9 cellular contexts compared by ENCODE assay signal in genomic region chr4:141134051-141134450, GRCh38. TPM values are rescaled to one million over a fixed set of nuclear protein-coding genes. Genes with fewer than 3 reads are reported as not detected.
DNase-seq lines count a peak whose midpoint lies in the region; ATAC-seq, FAIRE-seq and TF ChIP-seq lines count a peak whose summit lies in the region.
"Had no signal": no experiment of that assay in that cellular context is flagged by ENCODE, and none has a peak within 500 bp of the region (broad histone marks: within the 10 kb centered on the region; RNA-seq: fewer than 3 reads in every experiment).

No MANE protein-coding gene starts in this region.

- TF ChIP-seq POLR2A in A549 (IDR thresholded peaks at IDR 0.05; ENCODE audit: low read length) (no peak), adrenal gland (IDR thresholded peaks at IDR 0.05) (no peak)

- ATAC-seq in A549 = peak; percentile 49 to 61; a peak in 4 of 6 replicates

- TF ChIP-seq RAD21 in A549 (conservative IDR thresholded peaks at IDR 0.05 in 1 of 2, IDR thresholded peaks at IDR 0.05 in 1 of 2) = no peak

- peak overlapping the region; percentile 98 for H3K4me3 Mint-ChIP-seq in glutamatergic neuron (ENCODE audit: unreplicated experiment)

- H2AFZ ChIP-seq in PC-9 = no peak overlapping the region

- H3K36me3 Mint-ChIP-seq in glutamatergic neuron (ENCODE audit: unreplicated experiment) = no peaks in the 10 kb centered on the region
- H3K36me3 Mint-ChIP-seq: activated naive CD4-positive, alpha-beta T cell treated with anti-CD3 and anti-CD28 coated beads, Interleukin-2, amount 50 U/mL, for 24 hours had no signal

- intact Hi-C loops in PC-9 (cut with micrococcal nuclease; ENCODE audit: unreplicated experiment) (loop anchor here (5.0 to 10.0 kb wide), 2 partner anchors 252 to 539 kb away; no protein-coding TSS in a partner anchor), adrenal gland (cut with DNase I) (loop anchor here (5.0 to 10.0 kb wide), 2 partner anchors 139 to 272 kb away; no protein-coding TSS in a partner anchor)

- no peaks in the 10 kb centered on the region for H4K20me1 ChIP-seq in PC-9 (ENCODE audit: insufficient read depth)

- no peaks in the 10 kb centered on the region for H3F3A ChIP-seq in PC-9 (ENCODE audit: insufficient read depth, low read depth)

- CTCF ChIA-PET in A549 (lab: Yijun Ruan, JAX) = interaction anchor here (0.6 to 4.4 kb wide), 8 partner anchors 10 to 1913 kb away, joined by 3 to 47 read pairs (median 4); no protein-coding TSS in a partner anchor
- CTCF ChIA-PET in PC-9 (lab: Charles Lee) = interaction anchor here (1.3 to 1.7 kb wide), 3 partner anchors 22 to 275 kb away, joined by 3 to 4 read pairs (median 3); no protein-coding TSS in a partner anchor

- peaks cover 15% of the 10 kb centered on the region for H3K4me1 Mint-ChIP-seq in glutamatergic neuron (ENCODE audit: low read depth, unreplicated experiment)

- peaks cover 11% of the 10 kb centered on the region for H3K9me3 Mint-ChIP-seq in glutamatergic neuron (ENCODE audit: unreplicated experiment)
- H3K9me3 Mint-ChIP-seq: activated naive CD4-positive, alpha-beta T cell treated with anti-CD3 and anti-CD28 coated beads, Interleukin-2, amount 50 U/mL, for 24 hours had no signal

- in situ Hi-C loops in KBM-7 (cut with MboI; ENCODE audit: low pct_unique_long_range_greater_than_20kb, low sequenced_read_pairs) = loop anchor here (25.0 kb wide), 1 partner anchor 272 kb away; no protein-coding TSS in a partner anchor

- H3K9me2 ChIP-seq in PC-9 (ENCODE audit: insufficient read depth) = no peaks in the 10 kb centered on the region

- TF ChIP-seq EP300 in A549 (IDR thresholded peaks at IDR 0.05) = no peak

- no peak overlapping the region for H3K27ac ChIP-seq in A549
- no peak overlapping the region for H3K27ac ChIP-seq in PC-9
- no peak overlapping the region for H3K27ac ChIP-seq in adrenal gland

- H3K4me2 ChIP-seq in A549 = peak overlapping the region; percentile 97
- peak overlapping the region; percentile 70; the same call in 1 of the 2 replicates for H3K4me2 ChIP-seq in PC-9

- WGBS in A549 (ENCODE audit: missing lambda C conversion rate) = 23% methylated on average over 5 of the region's 5 CpGs
- 47 to 60% (median 55%) methylated on average over 5 of the region's 5 CpGs for WGBS in adrenal gland, 4 donors

- peaks cover 8% of the 10 kb centered on the region for H3K27me3 Mint-ChIP-seq in glutamatergic neuron (ENCODE audit: unreplicated experiment)

- no peaks in the 10 kb centered on the region for H3K79me2 ChIP-seq in PC-9 (ENCODE audit: low read depth)

- H3K27ac Mint-ChIP-seq in glutamatergic neuron (ENCODE audit: unreplicated experiment) = no peak overlapping the region
- H3K27ac Mint-ChIP-seq: activated naive CD4-positive, alpha-beta T cell treated with anti-CD3 and anti-CD28 coated beads, Interleukin-2, amount 50 U/mL, for 24 hours had no signal

- no peak for DNase-seq in A549 (ENCODE audit: low read depth in 1 of 2, low spot score in 1 of 2)
- DNase-seq in DMS153 (lab: John Stamatoyannopoulos, UW) = peak; percentile 10
- no peak for DNase-seq in PC-9
- DNase-seq in glutamatergic neuron = no peak
- no peak for DNase-seq in nucleus accumbens (lab: John Stamatoyannopoulos, UW)
- DNase-seq in NOMO-1 treated with dmso at 0.1 percent for 144 hours (lab: John Stamatoyannopoulos, UW; ENCODE audit: unreplicated experiment) = no peak
- DNase-seq in KBM-7 = no peak
- no peak for DNase-seq in adrenal gland

- H3K4me3 ChIP-seq in A549 = peak overlapping the region; percentile 67; the same call in 1 of the 3 replicates
- H3K4me3 ChIP-seq in PC-9 = no peak overlapping the region
- H3K4me3 ChIP-seq in adrenal gland = no peak overlapping the region

- H3K9me3 ChIP-seq in A549 (no peaks in the 10 kb centered on the region), PC-9 (ENCODE audit: insufficient read depth, low read depth) (no peaks in the 10 kb centered on the region), adrenal gland (replicated peaks in 1 of 3) (no peaks in the 10 kb centered on the region)

- H3K4me1 ChIP-seq in A549 (0 out of 3 replicates have a peak, but pooled peaks cover 3% of the 10 kb centered on the region), PC-9 (replicated peaks; ENCODE audit: insufficient read depth) (no peaks in the 10 kb centered on the region), adrenal gland (replicated peaks in 1 of 2) (peaks cover 3 to 18% of the 10 kb centered on the region in 2 donors)

- no TSS peak for BruUV-seq in PC-9 (replicated peaks; lab: Mats Ljungman, UMichigan)

- H3K36me3 ChIP-seq in PC-9 (ENCODE audit: low read depth) = no peaks in the 10 kb centered on the region
- H3K36me3 ChIP-seq in adrenal gland (replicated peaks in 1 of 2) = no peaks in the 10 kb centered on the region

- FAIRE-seq in A549 (lab: Jason Lieb, UNC) = no peak

- POLR2A ChIA-PET in A549 (lab: Yijun Ruan, JAX) = no interaction called here
- POLR2A ChIA-PET in PC-9 (lab: Charles Lee; ENCODE audit: unreplicated experiment) = no interaction called here

- TF ChIP-seq CTCF in A549 (IDR thresholded peaks at IDR 0.05) (no peak), PC-9 (conservative IDR thresholded peaks at IDR 0.05) (no peak), glutamatergic neuron (IDR thresholded peaks at IDR 0.05; ENCODE audit: partially characterized antibody, unreplicated experiment) (no peak), adrenal gland (IDR thresholded peaks at IDR 0.05) (no peak)

- H3K27me3 ChIP-seq in PC-9 (ENCODE audit: insufficient read depth, low read depth) = no peaks in the 10 kb centered on the region
- no peaks in the 10 kb centered on the region for H3K27me3 ChIP-seq in adrenal gland

TF ChIP-seq in A549, 52 proteins besides CTCF, POLR2A, EP300 and RAD21:
- TF ChIP-seq HEYL (CRISPR knock-in tag; IDR thresholded peaks at IDR 0.05) (no peak), MAFK (IDR thresholded peaks at IDR 0.05; ENCODE audit: partially characterized antibody) (no peak), KDM1A (IDR thresholded peaks at IDR 0.05; ENCODE audit: low read depth) (no peak)
- TF ChIP-seq, protein P1, sequence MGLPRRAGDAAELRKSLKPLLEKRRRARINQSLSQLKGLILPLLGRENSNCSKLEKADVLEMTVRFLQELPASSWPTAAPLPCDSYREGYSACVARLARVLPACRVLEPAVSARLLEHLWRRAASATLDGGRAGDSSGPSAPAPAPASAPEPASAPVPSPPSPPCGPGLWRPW (IDR thresholded peaks at IDR 0.05) = no peak

RNA-seq across cellular contexts. Expression of gene RNF150, which starts 0.8 kb away (rescaled TPM):
- polyA plus RNA-seq in A549 (2011; rRNA removed) = 0.34 and 0.63 TPM in 2 replicates
- polyA plus RNA-seq in A549 (2012; cell fraction: cytosol; rRNA removed) = 0.15 and 0.26 TPM in 2 replicates
- 0.29 and 0.41 TPM in 2 replicates for polyA plus RNA-seq in A549 (2012; cell fraction: nucleus; rRNA removed)
- polyA plus RNA-seq in A549 (2017; fragmentation: RNase III; extraction: RNeasy Plus Mini Kit Qiagen cat#74134 plus additional on column Dnase treatment) = 0.21 to 0.35 TPM (median 0.25 TPM) in 3 replicates
- 1.3 and 2.4 TPM in 2 replicates for polyA minus RNA-seq in A549 (2011; rRNA and poly(A)+ RNA removed)
- 0.15 and 0.75 TPM in 2 replicates for total RNA-seq in PC-9 (2021)
- 23.3 TPM for total RNA-seq in glutamatergic neuron (ENCODE audit: unreplicated experiment)
- 10 to 100 TPM; 37.9 to 88.6 (median 74.6) TPM for total RNA-seq in adrenal gland
- 10 to 100 TPM in 2 of 3 donors, 1 to 10 TPM in 1; 4.9 to 22.4 (median 11.7) TPM for polyA plus RNA-seq in adrenal gland

Comparison
In these comparisons a context has a peak if more than half of its experiments do, and no peak if none do; other contexts are left out.
1. RNA of gene RNF150, which starts 0.8 kb away (total RNA-seq): 37.9 to 88.6 TPM in adrenal gland and 23.3 TPM in glutamatergic neuron (single experiment); 0.15 to 0.75 TPM in PC-9; every median in the first group is over 10 times any median in the second.